8 cellular contexts compared by ENCODE assay signal in the genomic region with DNA sequence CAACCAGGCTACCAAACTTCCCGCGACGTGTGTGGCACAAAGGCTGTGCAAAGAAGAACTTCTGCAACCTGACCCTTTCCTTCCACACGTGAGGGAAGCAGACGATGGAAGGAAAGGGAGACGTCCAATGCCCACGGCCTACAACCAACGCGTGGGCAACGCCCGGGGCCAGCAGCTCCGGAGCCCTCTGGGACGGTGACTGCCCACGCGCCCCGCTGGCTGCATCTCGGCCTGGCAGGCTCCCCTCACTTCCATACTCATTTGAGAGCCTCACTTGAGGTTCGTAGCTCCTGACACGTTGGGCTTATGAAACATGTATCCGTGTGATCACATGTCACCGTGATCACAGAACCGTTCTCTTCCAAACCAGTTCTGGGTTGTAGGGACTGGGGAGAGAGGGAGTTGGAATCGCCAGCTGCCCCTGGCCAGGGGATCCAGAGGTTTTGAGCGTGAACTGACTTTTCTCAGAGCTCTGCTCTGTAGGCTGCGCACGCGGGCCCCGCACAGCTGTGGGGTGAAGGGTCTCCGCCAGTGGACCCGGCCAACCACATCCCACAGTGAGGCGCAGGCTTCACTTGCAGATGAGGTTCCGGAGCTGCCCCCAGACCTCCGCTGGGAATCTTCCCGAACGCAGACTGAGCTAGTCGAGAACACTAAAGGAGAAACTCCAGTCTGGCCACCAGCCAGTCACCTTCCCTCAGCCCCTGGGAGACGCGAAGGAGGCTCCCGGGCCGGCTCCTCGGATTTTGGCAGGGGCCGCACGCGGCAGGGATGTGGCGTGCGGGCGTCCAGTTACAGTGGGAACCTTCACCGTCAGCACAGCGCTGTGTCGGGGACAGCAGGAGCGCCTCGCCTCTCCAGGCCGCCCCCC. TPM values are rescaled to one million over a fixed set of nuclear protein-coding genes. Genes with fewer than 3 reads are reported as not detected.
DNase-seq lines count a peak whose midpoint lies in the region; TF ChIP-seq lines count a peak whose summit lies in the region.

No MANE protein-coding gene starts in this region.

- peaks cover 6% of the 10 kb centered on the region for H3K27me3 Mint-ChIP-seq in chondrocyte (ENCODE audit: low read depth)

- no peaks in the 10 kb centered on the region for H3K9me3 ChIP-seq in tibial artery

- peaks cover 11% of the 10 kb centered on the region for H3K9me3 Mint-ChIP-seq in chondrocyte (ENCODE audit: low read depth)

- peak overlapping the region; percentile 80 to 82 for H3K27ac ChIP-seq in tibial artery

- peaks cover 16% of the 10 kb centered on the region for H3K36me3 Mint-ChIP-seq in chondrocyte (ENCODE audit: low read depth)

- intact Hi-C loops in lower leg skin (cut with DNase I; ENCODE audit: low total_unique reads), result no loop called here
- intact Hi-C loops in tibial artery (cut with DNase I; ENCODE audit: low total_unique reads), result no loop called here

- peak overlapping the region; percentile 32 for H3K27ac Mint-ChIP-seq in chondrocyte (ENCODE audit: unreplicated experiment)

- no peak for TF ChIP-seq CTCF in GM12864 (IDR thresholded peaks at IDR 0.05; ENCODE audit: low read depth, low read length, missing control alignments)
- no peak for TF ChIP-seq CTCF in LNCaP clone FGC (IDR thresholded peaks at IDR 0.05; ENCODE audit: control insufficient read depth, extremely low read depth, insufficient read depth)
- TF ChIP-seq CTCF in chondrocyte (IDR thresholded peaks at IDR 0.05), result no peak
- TF ChIP-seq CTCF in lower leg skin (IDR thresholded peaks at IDR 0.05), result no peak
- TF ChIP-seq CTCF in tibial artery (IDR thresholded peaks at IDR 0.05), result no peak

- DNase-seq in GM12864 (ENCODE audit: low read depth) (no peak), LNCaP clone FGC (ENCODE audit: low read depth) (no peak), chondrocyte (ENCODE audit: low spot score) (no peak), lower leg skin (ENCODE audit: low spot score in 2 of 2) (no peak), tibial artery (no peak), SW 1271 (lab: John Stamatoyannopoulos, UW) (no peak), GM19238 (ENCODE audit: insufficient read length, low spot score) (no peak), RKO (ENCODE audit: low spot score) (no peak)

- peak overlapping the region; percentile 74 for H3K4me3 Mint-ChIP-seq in chondrocyte (ENCODE audit: unreplicated experiment)

- H3K4me1 Mint-ChIP-seq in chondrocyte (ENCODE audit: low read depth), result peaks cover 16% of the 10 kb centered on the region

- no peak for TF ChIP-seq POLR2A in lower leg skin (IDR thresholded peaks at IDR 0.05)

- no peaks in the 10 kb centered on the region for H3K27me3 ChIP-seq in tibial artery

- H3K4me3 ChIP-seq in GM12864 (ENCODE audit: low read depth, low read length), result peak overlapping the region; percentile 74
- H3K4me3 ChIP-seq in LNCaP clone FGC (ENCODE audit: low read depth, low read length), result peak overlapping the region; percentile 79
- H3K4me3 ChIP-seq in lower leg skin (ENCODE audit: low read depth, poor library complexity, severe bottlenecking), result peak overlapping the region; percentile 88
- H3K4me3 ChIP-seq in tibial artery, result peak overlapping the region; percentile 97

- peaks cover 20 to 35% (median 28%) of the 10 kb centered on the region in 3 donors for H3K36me3 ChIP-seq in tibial artery

- peaks cover 4 to 29% (median 22%) of the 10 kb centered on the region in 4 donors for H3K4me1 ChIP-seq in tibial artery

- WGBS in lower leg skin, 2 donors, result 51 to 72% methylated on average over 25 to 47 of the region's 53 CpGs

RNA-seq across cellular contexts. Expression of a gene that starts 1.0 kb away (rescaled TPM):
- total RNA-seq in chondrocyte (21.6 to 25.6 TPM (median 21.7 TPM) in 3 replicates), lower leg skin (10 to 100 TPM; 31.3 to 68.3 (median 50.3) TPM)

RNA-seq across cellular contexts. Expression of a gene that starts 11.8 kb away (rescaled TPM):
- total RNA-seq in chondrocyte (0.10 to 0.15 TPM (median 0.15 TPM) in 3 replicates), lower leg skin (10 to 100 TPM in 2 of 4 donors, 1 to 10 TPM in 2; 3.0 to 27.7 (median 11.4) TPM)
